1 cellular context compared by ENCODE assay signal in the genomic region with DNA sequence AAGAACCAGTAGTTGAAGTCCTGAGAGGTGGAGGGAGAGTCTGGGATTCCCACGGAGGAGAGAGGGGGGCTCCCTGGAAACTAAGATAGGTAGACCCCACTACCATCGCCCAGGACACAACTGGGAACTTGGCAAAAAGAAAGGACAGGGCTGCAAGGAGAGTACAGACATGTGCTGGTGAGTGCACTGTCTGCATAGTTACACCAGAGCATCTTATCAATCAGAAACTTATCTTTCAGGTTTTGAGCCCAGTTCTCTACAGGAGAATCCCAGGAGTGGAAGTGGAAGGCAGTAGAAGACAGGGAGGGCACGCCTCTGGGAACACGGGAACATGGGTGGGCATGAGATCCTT.
TF ChIP-seq lines count a peak whose summit lies in the region.

No MANE protein-coding gene starts in this region.

TF ChIP-seq in IMR-90, 13 proteins besides CTCF, POLR2A, EP300 and RAD21:
- TF ChIP-seq SMC3 (IDR thresholded peaks at IDR 0.05; ENCODE audit: low read depth, low read length) (no peak), CEBPB (IDR thresholded peaks at IDR 0.05; ENCODE audit: low read depth, low read length) (no peak), MXI1 (IDR thresholded peaks at IDR 0.05; ENCODE audit: borderline replicate concordance, low read depth, low read length) (no peak), CHD1 (IDR thresholded peaks at IDR 0.05; ENCODE audit: low read depth, low read length) (no peak), NFE2L2 (IDR thresholded peaks at IDR 0.05; ENCODE audit: low read depth, low read length) (no peak), BHLHE40 (IDR thresholded peaks at IDR 0.05; ENCODE audit: low read depth, low read length) (no peak), MAFK (IDR thresholded peaks at IDR 0.05; ENCODE audit: low read depth, low read length) (no peak), RCOR1 (IDR thresholded peaks at IDR 0.05; ENCODE audit: insufficient replicate concordance, low read length) (no peak), MAZ (IDR thresholded peaks at IDR 0.05; ENCODE audit: borderline replicate concordance, low read depth, low read length) (no peak), RFX5 (IDR thresholded peaks at IDR 0.05; ENCODE audit: low read depth, low read length) (no peak), FOS (IDR thresholded peaks at IDR 0.05; ENCODE audit: low read depth, low read length) (no peak)
- TF ChIP-seq, protein P1, sequence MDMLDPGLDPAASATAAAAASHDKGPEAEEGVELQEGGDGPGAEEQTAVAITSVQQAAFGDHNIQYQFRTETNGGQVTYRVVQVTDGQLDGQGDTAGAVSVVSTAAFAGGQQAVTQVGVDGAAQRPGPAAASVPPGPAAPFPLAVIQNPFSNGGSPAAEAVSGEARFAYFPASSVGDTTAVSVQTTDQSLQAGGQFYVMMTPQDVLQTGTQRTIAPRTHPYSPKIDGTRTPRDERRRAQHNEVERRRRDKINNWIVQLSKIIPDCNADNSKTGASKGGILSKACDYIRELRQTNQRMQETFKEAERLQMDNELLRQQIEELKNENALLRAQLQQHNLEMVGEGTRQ (IDR thresholded peaks at IDR 0.05; ENCODE audit: low read depth, low read length) = no peak
- TF ChIP-seq, protein P2, sequence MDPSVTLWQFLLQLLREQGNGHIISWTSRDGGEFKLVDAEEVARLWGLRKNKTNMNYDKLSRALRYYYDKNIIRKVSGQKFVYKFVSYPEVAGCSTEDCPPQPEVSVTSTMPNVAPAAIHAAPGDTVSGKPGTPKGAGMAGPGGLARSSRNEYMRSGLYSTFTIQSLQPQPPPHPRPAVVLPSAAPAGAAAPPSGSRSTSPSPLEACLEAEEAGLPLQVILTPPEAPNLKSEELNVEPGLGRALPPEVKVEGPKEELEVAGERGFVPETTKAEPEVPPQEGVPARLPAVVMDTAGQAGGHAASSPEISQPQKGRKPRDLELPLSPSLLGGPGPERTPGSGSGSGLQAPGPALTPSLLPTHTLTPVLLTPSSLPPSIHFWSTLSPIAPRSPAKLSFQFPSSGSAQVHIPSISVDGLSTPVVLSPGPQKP (IDR thresholded peaks at IDR 0.05; ENCODE audit: borderline replicate concordance, low read depth, low read length) = no peak
